In the genomic region with DNA sequence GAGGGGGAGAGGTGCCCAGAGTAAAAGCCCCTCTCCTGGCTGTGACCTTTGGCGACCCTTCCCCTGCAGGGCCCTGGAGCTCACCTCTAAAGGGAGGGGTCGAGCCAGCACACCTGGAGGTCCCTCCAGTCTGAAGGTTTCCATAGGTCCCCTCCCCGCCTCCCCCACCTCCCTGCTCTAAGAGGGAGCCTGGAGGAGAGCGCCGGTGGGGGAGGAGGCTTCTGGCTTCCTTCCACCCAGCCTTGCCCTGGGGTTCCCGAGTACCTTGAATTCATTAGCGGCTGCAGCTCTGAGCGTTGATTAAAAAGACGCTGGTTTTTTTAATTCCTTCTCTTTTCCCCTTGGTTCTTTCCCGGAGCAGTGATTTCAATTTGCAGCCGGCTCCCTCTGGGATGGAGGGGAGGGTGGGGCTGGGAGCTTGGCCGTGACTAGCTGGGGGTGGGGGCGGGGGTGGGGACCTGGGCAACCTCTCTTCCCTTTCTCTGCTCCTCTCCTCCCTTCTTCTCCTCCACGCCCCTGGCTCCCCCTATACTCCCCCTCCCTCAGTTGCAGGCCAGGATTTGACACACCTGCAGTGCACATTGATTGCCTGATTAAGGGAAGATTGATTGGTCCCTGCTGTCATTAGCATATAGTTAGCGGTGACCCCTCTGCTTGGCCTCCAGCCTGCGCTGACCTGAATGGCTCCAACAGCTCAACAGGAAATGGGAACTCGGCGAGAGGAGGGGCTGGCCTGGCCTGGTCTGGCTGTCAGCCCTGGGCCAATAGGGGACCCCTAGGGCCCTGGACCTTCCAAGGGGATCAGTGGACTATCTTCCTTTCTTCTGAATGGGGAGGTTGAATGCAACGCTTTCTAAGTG, we compare ENCODE assay signal across 21 cellular contexts.
DNase-seq lines count a peak whose midpoint lies in the region; TF ChIP-seq lines count a peak whose summit lies in the region.
"Had no signal": no experiment of that assay in that cellular context is flagged by ENCODE, and none has a peak within 500 bp of the region (broad histone marks: within the 10 kb centered on the region; RNA-seq: fewer than 3 reads in every experiment).

No MANE protein-coding gene starts in this region.

- no peak for TF ChIP-seq CTCF in type B pancreatic cell (conservative IDR thresholded peaks at IDR 0.05)

- H3K36me3 ChIP-seq in iPS-18a (ENCODE audit: control insufficient read depth, low read depth, low read length), result no peaks in the 10 kb centered on the region
- H3K36me3 ChIP-seq: spleen, suprapubic skin had no signal

- H3K9me3 ChIP-seq in iPS-18a (ENCODE audit: control insufficient read depth, low read depth, low read length), result no peaks in the 10 kb centered on the region
- H3K9me3 ChIP-seq: spleen, suprapubic skin had no signal

- no peaks in the 10 kb centered on the region for H3K36me3 Mint-ChIP-seq in type B pancreatic cell
- H3K36me3 Mint-ChIP-seq: activated CD8-positive, alpha-beta memory T cell treated with anti-CD3 and anti-CD28 coated beads, Interleukin-2, amount 10 ng/mL, durations not matched to agents 7 days and 5 days; natural killer cell had no signal

- peak; percentile 20 for DNase-seq in NCI-H1436 (lab: John Stamatoyannopoulos, UW)
- DNase-seq in NCI-H1436 treated with DMSO at 0.1 percent for 48 hours (lab: John Stamatoyannopoulos, UW), result no peak
- DNase-seq in RPMI8226, result peak; percentile 38
- DNase-seq in type B pancreatic cell (ENCODE audit: extremely low spot score, unreplicated experiment), result no peak
- no peak for DNase-seq in activated naive CD4-positive, alpha-beta T cell treated with anti-CD3 and anti-CD28 coated beads, Interleukin-2, amount 50 U/mL, for 16 hours
- DNase-seq in COLO829 (ENCODE audit: low spot score), result no peak
- DNase-seq in NCI-H187 treated with DMSO at 0.1 percent for 48 hours (lab: John Stamatoyannopoulos, UW), result no peak
- DNase-seq: activated CD4-positive, alpha-beta T cell treated with anti-CD3 and anti-CD28 coated beads for 36 hours; activated CD8-positive, alpha-beta memory T cell treated with anti-CD3 and anti-CD28 coated beads, Interleukin-2, amount 10 ng/mL, durations not matched to agents 7 days and 5 days; caudate nucleus; DMS53; effector CD8-positive, alpha-beta T cell; kidney glomerular epithelial cell; natural killer cell; NCI-H1930; NCI-H524; spleen; T-helper 9 cell had no signal

- H3K27ac Mint-ChIP-seq in type B pancreatic cell, result no peak overlapping the region
- H3K27ac Mint-ChIP-seq: activated CD4-positive, alpha-beta T cell treated with anti-CD3 and anti-CD28 coated beads for 36 hours; activated CD8-positive, alpha-beta memory T cell treated with anti-CD3 and anti-CD28 coated beads, Interleukin-2, amount 10 ng/mL, durations not matched to agents 7 days and 5 days; natural killer cell had no signal

- H3K4me3 Mint-ChIP-seq in type B pancreatic cell, result peak overlapping the region; percentile 63
- H3K4me3 Mint-ChIP-seq: activated CD4-positive, alpha-beta T cell treated with anti-CD3 and anti-CD28 coated beads for 36 hours; activated CD8-positive, alpha-beta memory T cell treated with anti-CD3 and anti-CD28 coated beads, Interleukin-2, amount 10 ng/mL, durations not matched to agents 7 days and 5 days had no signal

- peak overlapping the region; percentile 47 for H3K4me3 ChIP-seq in iPS-18a (ENCODE audit: low read length)
- H3K4me3 ChIP-seq: spleen, suprapubic skin had no signal

- H3K9ac ChIP-seq in iPS-18a (ENCODE audit: low read length), result peak overlapping the region; percentile 23

- H3K4me1 ChIP-seq in iPS-18a (ENCODE audit: control insufficient read depth, low read depth, low read length), result peaks cover 16% of the 10 kb centered on the region

- peaks cover 47% of the 10 kb centered on the region for H3K27me3 Mint-ChIP-seq in type B pancreatic cell

- no peaks in the 10 kb centered on the region for H3K27me3 ChIP-seq in iPS-18a (ENCODE audit: control insufficient read depth, insufficient read depth, low read length)

- H3K4me1 Mint-ChIP-seq in type B pancreatic cell (ENCODE audit: unreplicated experiment), result peaks cover 20% of the 10 kb centered on the region
- H3K4me1 Mint-ChIP-seq: activated CD4-positive, alpha-beta T cell treated with anti-CD3 and anti-CD28 coated beads for 36 hours; activated CD8-positive, alpha-beta memory T cell treated with anti-CD3 and anti-CD28 coated beads, Interleukin-2, amount 10 ng/mL, durations not matched to agents 7 days and 5 days; natural killer cell had no signal

- H3K9me3 Mint-ChIP-seq in type B pancreatic cell, result no peaks in the 10 kb centered on the region
- H3K9me3 Mint-ChIP-seq: natural killer cell had no signal

- H3K27ac ChIP-seq in iPS-18a (ENCODE audit: low read length), result no peak overlapping the region
- H3K27ac ChIP-seq: C4-2B, spleen, suprapubic skin had no signal

Comparison
In these comparisons a context has a peak if more than half of its experiments do, and no peak if none do; other contexts are left out.
1. DNase-seq: peak in NCI-H1436 (single experiment) and RPMI8226 (single experiment); none in NCI-H1436 treated with DMSO at 0.1 percent for 48 hours (single experiment), type B pancreatic cell (single experiment), activated naive CD4-positive, alpha-beta T cell treated with anti-CD3 and anti-CD28 coated beads, Interleukin-2, amount 50 U/mL, for 16 hours (single experiment), COLO829 (single experiment) and NCI-H187 treated with DMSO at 0.1 percent for 48 hours (single experiment).